In the genomic region with DNA sequence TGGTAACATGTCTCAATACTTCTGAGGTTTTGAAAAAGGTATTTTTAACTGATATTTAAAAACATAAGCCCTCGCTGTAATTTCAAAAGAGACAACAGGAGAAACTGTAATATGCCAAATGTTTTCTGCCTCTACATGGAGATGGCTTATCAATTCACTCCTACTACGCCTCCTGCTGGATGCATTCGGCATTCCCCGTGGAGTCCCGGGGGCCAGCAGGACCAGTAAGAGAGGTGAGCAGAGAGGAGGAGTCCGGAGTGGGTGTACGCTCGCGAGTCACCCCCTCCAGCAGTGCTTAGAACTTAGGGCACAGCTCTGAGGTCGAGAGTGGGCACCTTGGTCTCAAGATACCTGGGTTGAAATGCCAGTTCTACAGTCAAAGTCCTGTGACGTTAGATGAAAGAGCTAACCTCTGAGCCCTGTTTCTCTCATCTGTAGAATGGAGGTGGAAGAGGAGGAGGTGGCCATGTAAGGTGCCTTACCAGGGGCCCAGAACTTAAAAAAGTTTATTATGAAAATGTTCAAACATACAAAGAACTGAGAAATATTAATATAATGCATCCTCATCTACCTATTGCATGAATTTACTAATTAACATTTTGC, we compare ENCODE assay signal across 8 cellular contexts.
DNase-seq lines count a peak whose midpoint lies in the region; ATAC-seq lines count a peak whose summit lies in the region.

No MANE protein-coding gene starts in this region.

- intact Hi-C loops in activated CD4-positive, alpha-beta T cell treated with anti-CD3 and anti-CD28 coated beads for 36 hours (cut with DNase I, micrococcal nuclease) = no loop called here

- no peaks in the 10 kb centered on the region for H3K9me3 Mint-ChIP-seq in activated CD4-positive, alpha-beta T cell treated with anti-CD3 and anti-CD28 coated beads for 36 hours (ENCODE audit: low read depth)
- H3K9me3 Mint-ChIP-seq in activated CD4-positive, alpha-beta T cell treated with anti-CD3 and anti-CD28 coated beads, Interleukin-2, amount 10 ng/mL, durations not matched to agents 7 days and 5 days = no peaks in the 10 kb centered on the region
- no peaks in the 10 kb centered on the region for H3K9me3 Mint-ChIP-seq in activated naive CD4-positive, alpha-beta T cell treated with anti-CD3 and anti-CD28 coated beads, Interleukin-2, amount 50 U/mL, for 72 hours

- peak; percentile 77 for ATAC-seq in activated CD4-positive, alpha-beta T cell treated with anti-CD3 and anti-CD28 coated beads for 36 hours
- peak; percentile 45 to 56 for ATAC-seq in activated naive CD4-positive, alpha-beta T cell treated with anti-CD3 and anti-CD28 coated beads, Interleukin-2, amount 50 U/mL, for 72 hours
- ATAC-seq in GM21526 (IDR thresholded peaks at IDR 0.05; ENCODE audit: low FRiP score, unreplicated experiment) = no peak

- H3K27me3 Mint-ChIP-seq in activated CD4-positive, alpha-beta T cell treated with anti-CD3 and anti-CD28 coated beads for 36 hours = no peaks in the 10 kb centered on the region
- no peaks in the 10 kb centered on the region for H3K27me3 Mint-ChIP-seq in activated CD4-positive, alpha-beta T cell treated with anti-CD3 and anti-CD28 coated beads, Interleukin-2, amount 10 ng/mL, durations not matched to agents 7 days and 5 days

- H3K4me1 Mint-ChIP-seq in activated CD4-positive, alpha-beta T cell treated with anti-CD3 and anti-CD28 coated beads for 36 hours = peaks cover 19% of the 10 kb centered on the region
- H3K4me1 Mint-ChIP-seq in activated CD4-positive, alpha-beta T cell treated with anti-CD3 and anti-CD28 coated beads, Interleukin-2, amount 10 ng/mL, durations not matched to agents 7 days and 5 days = peaks cover 29% of the 10 kb centered on the region

- CTCF ChIA-PET in activated CD4-positive, alpha-beta T cell treated with anti-CD3 and anti-CD28 coated beads for 36 hours (lab: Charles Lee) = interaction anchor here (0.6 to 1.8 kb wide), 15 partner anchors 9 to 374 kb away, joined by 3 to 15 read pairs (median 3); no protein-coding TSS in a partner anchor
- CTCF ChIA-PET in activated CD4-positive, alpha-beta T cell treated with anti-CD3 and anti-CD28 coated beads, Interleukin-2, amount 10 ng/mL, durations not matched to agents 7 days and 5 days (lab: Charles Lee) = interaction anchor here (0.6 to 1.0 kb wide), 2 partner anchors 22 to 104 kb away, joined by 3 read pairs; no protein-coding TSS in a partner anchor

- H3K4me3 Mint-ChIP-seq in activated CD4-positive, alpha-beta T cell treated with anti-CD3 and anti-CD28 coated beads for 36 hours = no peak overlapping the region
- no peak overlapping the region for H3K4me3 Mint-ChIP-seq in activated CD4-positive, alpha-beta T cell treated with anti-CD3 and anti-CD28 coated beads, Interleukin-2, amount 10 ng/mL, durations not matched to agents 7 days and 5 days

- DNase-seq in activated CD4-positive, alpha-beta T cell treated with anti-CD3 and anti-CD28 coated beads for 36 hours = peak; percentile 73
- DNase-seq in activated CD4-positive, alpha-beta T cell treated with anti-CD3 and anti-CD28 coated beads, Interleukin-2, amount 10 ng/mL, durations not matched to agents 7 days and 5 days = no peak
- DNase-seq in NCI-H226 (peak; percentile 63), islet precursor cell (peak; percentile 85), superior temporal gyrus (ENCODE audit: extremely low spot score) (peak; percentile 30), NCI-H524 treated with DMSO at 0.1 percent for 48 hours (lab: John Stamatoyannopoulos, UW) (no peak)
- DNase-seq in activated naive CD4-positive, alpha-beta T cell treated with anti-CD3 and anti-CD28 coated beads, Interleukin-2, amount 50 U/mL, for 72 hours (ENCODE audit: low spot score in 2 of 2) = peak in 1 of 2 donors; percentile 56

- H3K27ac Mint-ChIP-seq in activated CD4-positive, alpha-beta T cell treated with anti-CD3 and anti-CD28 coated beads for 36 hours = no peak overlapping the region
- H3K27ac Mint-ChIP-seq in activated CD4-positive, alpha-beta T cell treated with anti-CD3 and anti-CD28 coated beads, Interleukin-2, amount 10 ng/mL, durations not matched to agents 7 days and 5 days = no peak overlapping the region
- H3K27ac Mint-ChIP-seq in activated naive CD4-positive, alpha-beta T cell treated with anti-CD3 and anti-CD28 coated beads, Interleukin-2, amount 50 U/mL, for 72 hours = peak overlapping the region; percentile 66 to 70

- POLR2A ChIA-PET in activated CD4-positive, alpha-beta T cell treated with anti-CD3 and anti-CD28 coated beads for 36 hours (lab: Charles Lee) = no interaction called here
- POLR2A ChIA-PET in activated CD4-positive, alpha-beta T cell treated with anti-CD3 and anti-CD28 coated beads, Interleukin-2, amount 10 ng/mL, durations not matched to agents 7 days and 5 days (lab: Charles Lee) = no interaction called here

- peaks cover 47% of the 10 kb centered on the region for H3K36me3 Mint-ChIP-seq in activated CD4-positive, alpha-beta T cell treated with anti-CD3 and anti-CD28 coated beads for 36 hours (ENCODE audit: low read depth)
- H3K36me3 Mint-ChIP-seq in activated CD4-positive, alpha-beta T cell treated with anti-CD3 and anti-CD28 coated beads, Interleukin-2, amount 10 ng/mL, durations not matched to agents 7 days and 5 days (ENCODE audit: low read depth) = peaks cover 52% of the 10 kb centered on the region
- peaks cover 24 to 32% of the 10 kb centered on the region in 2 donors for H3K36me3 Mint-ChIP-seq in activated naive CD4-positive, alpha-beta T cell treated with anti-CD3 and anti-CD28 coated beads, Interleukin-2, amount 50 U/mL, for 72 hours

Comparison
In these comparisons a context has a peak if more than half of its experiments do, and no peak if none do; other contexts are left out.
1. DNase-seq: peak in activated CD4-positive, alpha-beta T cell treated with anti-CD3 and anti-CD28 coated beads for 36 hours (single experiment), NCI-H226 (single experiment), islet precursor cell (single experiment) and superior temporal gyrus (single experiment); none in activated CD4-positive, alpha-beta T cell treated with anti-CD3 and anti-CD28 coated beads, Interleukin-2, amount 10 ng/mL, durations not matched to agents 7 days and 5 days (single experiment) and NCI-H524 treated with DMSO at 0.1 percent for 48 hours (single experiment).
2. H3K27ac Mint-ChIP-seq: peak in activated naive CD4-positive, alpha-beta T cell treated with anti-CD3 and anti-CD28 coated beads, Interleukin-2, amount 50 U/mL, for 72 hours (2 of 2); none in activated CD4-positive, alpha-beta T cell treated with anti-CD3 and anti-CD28 coated beads for 36 hours (single experiment) and activated CD4-positive, alpha-beta T cell treated with anti-CD3 and anti-CD28 coated beads, Interleukin-2, amount 10 ng/mL, durations not matched to agents 7 days and 5 days (single experiment).